In the genomic region with DNA sequence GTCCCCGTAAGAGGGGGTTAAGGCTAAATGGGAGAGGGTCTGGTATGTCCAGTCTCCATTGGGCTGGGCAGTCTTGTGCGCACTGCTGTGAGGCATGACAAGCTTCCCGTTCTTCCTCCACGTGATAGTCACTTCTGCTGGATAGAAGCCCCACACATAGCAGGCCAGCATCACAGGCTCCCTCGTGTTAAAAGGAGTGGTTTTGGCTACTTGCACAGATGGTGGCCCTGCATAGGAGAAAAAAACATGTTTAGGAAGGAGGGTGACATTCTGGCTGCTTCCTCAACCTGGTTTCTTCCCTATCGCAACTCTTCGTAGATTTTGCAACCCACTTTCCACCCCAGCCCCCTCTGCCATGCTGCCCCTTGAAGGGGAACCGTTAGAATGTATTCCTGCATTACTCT, we compare ENCODE assay signal across 20 cellular contexts. TPM values are rescaled to one million over a fixed set of nuclear protein-coding genes. Genes with fewer than 3 reads are reported as not detected.
A peak's percentile ranks its signal among the peaks of the same experiment; 100 is the strongest.
DNase-seq lines count a peak whose midpoint lies in the region; ATAC-seq and TF ChIP-seq lines count a peak whose summit lies in the region.
"Had no signal": no experiment of that assay in that cellular context is flagged by ENCODE, and none has a peak within 500 bp of the region (broad histone marks: within the 10 kb centered on the region; RNA-seq: fewer than 3 reads in every experiment).

No MANE protein-coding gene starts in this region.

- H3K4me3 ChIP-seq in adrenal gland: no peak overlapping the region
- no peak overlapping the region for H3K4me3 ChIP-seq in left lung
- H3K4me3 ChIP-seq in thymus (ENCODE audit: low read length): no peak overlapping the region
- H3K4me3 ChIP-seq: coronary artery, smooth muscle cell had no signal

- no peaks in the 10 kb centered on the region for H3K36me3 ChIP-seq in adrenal gland (replicated peaks in 1 of 2)
- peaks cover 0 to 5% of the 10 kb centered on the region in 2 donors for H3K36me3 ChIP-seq in left lung
- no peaks in the 10 kb centered on the region for H3K36me3 ChIP-seq in thymus (ENCODE audit: control insufficient read depth, insufficient read depth)

- no peak for TF ChIP-seq POLR2A in adrenal gland (IDR thresholded peaks at IDR 0.05)

- WGBS in adrenal gland, 4 donors: 70 to 85% (median 75%) methylated on average over 8 of the region's 8 CpGs
- 97% methylated on average over 8 of the region's 8 CpGs for WGBS in thymus

- H3K27ac ChIP-seq in adrenal gland (peak overlapping the region in 3 of 5 donors; percentile 22 to 79 (median 59)), left lung (peak overlapping the region; percentile 46 to 73), thymus (ENCODE audit: low read depth) (peak overlapping the region; percentile 31)
- H3K27ac ChIP-seq: 22Rv1, C4-2B, RWPE1 had no signal

- H3K27me3 ChIP-seq in adrenal gland (no peaks in the 10 kb centered on the region), left lung (no peaks in the 10 kb centered on the region), thymus (ENCODE audit: control insufficient read depth, insufficient read depth) (no peaks in the 10 kb centered on the region)

- no peaks in the 10 kb centered on the region for H3K9me3 ChIP-seq in adrenal gland (replicated peaks in 1 of 3)
- no peaks in the 10 kb centered on the region for H3K9me3 ChIP-seq in left lung
- H3K9me3 ChIP-seq in thymus (ENCODE audit: control insufficient read depth): no peaks in the 10 kb centered on the region

- intact Hi-C loops in adrenal gland (cut with DNase I): loop anchor here in 1 of 2 donors (10.0 kb wide), 1 partner anchor 52 kb away; no protein-coding TSS in a partner anchor
- intact Hi-C loops in left lung (cut with DNase I): loop anchor here (5.0 to 10.0 kb wide), 2 partner anchors 40 to 48 kb away; no protein-coding TSS in a partner anchor

- TF ChIP-seq CTCF in adrenal gland (IDR thresholded peaks at IDR 0.05) (no peak), left lung (IDR thresholded peaks at IDR 0.05) (no peak)

- DNase-seq in NOMO-1 (lab: John Stamatoyannopoulos, UW; ENCODE audit: unreplicated experiment in 2 of 2) (peak; percentile 29 to 45), NOMO-1 treated with dmso at 0.1 percent for 144 hours (lab: John Stamatoyannopoulos, UW; ENCODE audit: unreplicated experiment) (no peak), adrenal gland (peak in 4 of 7 donors; percentile 35 to 66 (median 45)), left lung (peak in 1 of 2 donors; percentile 72), kidney glomerular epithelial cell (lab: John Stamatoyannopoulos, UW) (no peak)
- DNase-seq: activated CD4-positive, alpha-beta T cell treated with anti-CD3 and anti-CD28 coated beads for 36 hours; activated CD8-positive, alpha-beta memory T cell treated with anti-CD3 and anti-CD28 coated beads, Interleukin-2, amount 50 U/mL, for 48 hours; activated naive CD4-positive, alpha-beta T cell; DMS79; foreskin melanocyte; NCI-H2171 treated with DMSO at 0.1 percent for 48 hours; stimulated activated naive CD4-positive, alpha-beta T cell treated with Interleukin-2 at 50 U/mL for 16 hours had no signal

- ATAC-seq in left lung: peak; percentile 26
- ATAC-seq in HG02798 (IDR thresholded peaks at IDR 0.05; ENCODE audit: poor library complexity, unreplicated experiment): no peak
- no peak for ATAC-seq in HG03565 (IDR thresholded peaks at IDR 0.05; ENCODE audit: unreplicated experiment)
- ATAC-seq: activated CD4-positive, alpha-beta T cell treated with anti-CD3 and anti-CD28 coated beads for 36 hours had no signal

- H3K4me1 ChIP-seq in adrenal gland (replicated peaks in 1 of 2) (peaks cover 6 to 11% of the 10 kb centered on the region in 2 donors), left lung (peaks cover 7 to 78% of the 10 kb centered on the region in 2 donors), thymus (ENCODE audit: control insufficient read depth, insufficient read depth, low read length) (peaks cover 8% of the 10 kb centered on the region)

RNA-seq across cellular contexts. Expression of a gene that starts 3.6 kb away (rescaled TPM):
- total RNA-seq in adrenal gland (100 to 1,000 TPM in 1 of 8 donors, 10 to 100 TPM in 7; 37.3 to 118 (median 85.7) TPM), left lung (10 to 100 TPM; 59.0 to 91.0 TPM)
- polyA plus RNA-seq in adrenal gland (10 to 100 TPM in 2 of 3 donors, 1 to 10 TPM in 1; 9.1 to 41.2 (median 23.9) TPM), thymus (71.0 TPM)
- total RNA-seq: smooth muscle cell had no signal
- polyA plus RNA-seq: smooth muscle cell had no signal

RNA-seq across cellular contexts. Expression of a gene that starts 15.7 kb away (rescaled TPM):
- 100 to 1,000 TPM in 5 of 8 donors, 10 to 100 TPM in 3; 40.3 to 269 (median 140) TPM for total RNA-seq in adrenal gland
- 100 to 1,000 TPM in 2 of 3 donors, 10 to 100 TPM in 1; 87.5 to 138 (median 108) TPM for polyA plus RNA-seq in adrenal gland
- total RNA-seq in left lung: 100 to 1,000 TPM; 128 to 159 TPM
- 161 TPM for polyA plus RNA-seq in thymus

RNA-seq across cellular contexts. Expression of a gene that starts 31.2 kb away (rescaled TPM):
- total RNA-seq in adrenal gland (100 to 1,000 TPM; 134 to 196 (median 165) TPM), left lung (100 to 1,000 TPM; 125 to 174 TPM)
- polyA plus RNA-seq in adrenal gland (100 to 1,000 TPM; 127 to 288 (median 152) TPM), thymus (119 TPM)

Comparison
In these comparisons a context has a peak if more than half of its experiments do, and no peak if none do; other contexts are left out.
1. DNase-seq: peak in NOMO-1 (2 of 2) and adrenal gland (4 of 7); none in NOMO-1 treated with dmso at 0.1 percent for 144 hours (single experiment) and kidney glomerular epithelial cell (single experiment).
2. Peak in every context shown above with its lines, with median percentiles within 50 percentile points of each other: H3K27ac ChIP-seq.